In genomic region chr19:48975947-48976847, GRCh38 we compare ENCODE assay signal across 8 cellular contexts. TPM values are rescaled to one million over a fixed set of nuclear protein-coding genes. Genes with fewer than 3 reads are reported as not detected.
DNase-seq lines count a peak whose midpoint lies in the region; ATAC-seq, FAIRE-seq and TF ChIP-seq lines count a peak whose summit lies in the region.

No MANE protein-coding gene starts in this region.

- intact Hi-C loops in K562 (cut with micrococcal nuclease): no loop called here

- no TSS peak for BruUV-seq in K562 (replicated peaks; lab: Mats Ljungman, UMichigan)

- H4K20me1 ChIP-seq in K562 (replicated peaks; ENCODE audit: control insufficient read depth, insufficient read depth, low read length): no peaks in the 10 kb centered on the region

- FAIRE-seq in K562 (lab: Jason Lieb, UNC) (peak; percentile 92), D721Med (lab: Jason Lieb, UNC) (no peak)

- no peaks in the 10 kb centered on the region for H3K79me2 ChIP-seq in K562 (ENCODE audit: control insufficient read depth, insufficient read depth, low read length)

- POLR2A ChIA-PET in K562 (lab: Yijun Ruan, JAX): interaction anchor here (0.5 to 14.5 kb wide), 4 partner anchors 9 to 99 kb away, joined by 3 to 439 read pairs (median 34); partner anchors contain the start of genes FTL and PPP1R15A

- H3K4me2 ChIP-seq in K562 (ENCODE audit: insufficient read depth, low read length): peak overlapping the region; percentile 32

- H2AFZ ChIP-seq in K562 (ENCODE audit: low read depth, low read length): peak overlapping the region; percentile 76

- H3K9me1 ChIP-seq in K562 (ENCODE audit: control insufficient read depth, insufficient read depth, low read length): no peaks in the 10 kb centered on the region

- H3K27me3 ChIP-seq in K562 (ENCODE audit: control insufficient read depth in 2 of 2, insufficient read depth in 2 of 2, low read length in 2 of 2): no peaks in the 10 kb centered on the region
- no peaks in the 10 kb centered on the region for H3K27me3 ChIP-seq in skeletal muscle tissue (ENCODE audit: control insufficient read depth in 3 of 3, insufficient read depth in 3 of 3, low read length in 3 of 3)

- H3K4me3 ChIP-seq in K562 (no peak overlapping the region), skeletal muscle tissue (ENCODE audit: low read length in 3 of 3) (no peak overlapping the region)

- no peak overlapping the region for H3K9ac ChIP-seq in K562 (ENCODE audit: insufficient read depth in 1 of 2, low read depth in 2 of 2, low read length in 2 of 2)
- H3K9ac ChIP-seq in skeletal muscle tissue (ENCODE audit: low read depth in 1 of 3, low read length in 3 of 3): no peak overlapping the region

- WGBS in K562 (ENCODE audit: insufficient coverage, low coverage, missing lambda C conversion rate): 61% methylated on average over 13 of the region's 13 CpGs

- no peak for TF ChIP-seq EP300 in K562 (IDR thresholded peaks at IDR 0.05; ENCODE audit: low read length)

- DNase-seq in activated CD4-positive, alpha-beta T cell treated with anti-CD3 and anti-CD28 coated beads for 48 hours: peak; percentile 60
- DNase-seq in activated CD4-positive, alpha-beta T cell treated with anti-CD3 and anti-CD28 coated beads for 4 hours: no peak
- peak; percentile 12 for DNase-seq in NCI-H2227 treated with DMSO at 0.1 percent for 48 hours (lab: John Stamatoyannopoulos, UW)
- peak; percentile 53 to 76 (median 60) for DNase-seq in K562 (ENCODE audit: extremely low read depth in 1 of 4, low spot score in 3 of 4)
- DNase-seq in D721Med (ENCODE audit: insufficient read length, low spot score): no peak
- no peak for DNase-seq in T-helper 1 cell

- TF ChIP-seq CTCF in K562 (IDR thresholded peaks at IDR 0.05 in 2 of 3, conservative IDR thresholded peaks at IDR 0.05 in 1 of 3; ENCODE audit: insufficient read depth in 2 of 3, low read depth in 1 of 3, low read length in 3 of 3) (no peak), D721Med (IDR thresholded peaks at IDR 0.05; ENCODE audit: insufficient read depth, missing control alignments) (no peak)

- in situ Hi-C loops in K562 (cut with MboI): loop anchor here (10.0 kb wide), 1 partner anchor 331 kb away; the partner anchor contains the start of gene CA11

- H3K27ac ChIP-seq in K562 (ENCODE audit: extremely low read depth, low read depth, low read length): peak overlapping the region; percentile 65
- peak overlapping the region; percentile 94 for H3K27ac ChIP-seq in skeletal muscle tissue (ENCODE audit: low read depth, low read length)

- H3K9me3 ChIP-seq in K562 (replicated peaks; ENCODE audit: control insufficient read depth, insufficient read depth, low read depth, low read length) (no peaks in the 10 kb centered on the region), skeletal muscle tissue (ENCODE audit: control insufficient read depth in 3 of 3, low read length in 3 of 3) (no peaks in the 10 kb centered on the region)

- peak; percentile 95 for ATAC-seq in K562
- no peak for ATAC-seq in HG02973 (IDR thresholded peaks at IDR 0.05; ENCODE audit: unreplicated experiment)

- no peak for TF ChIP-seq RAD21 in K562 (CRISPR knock-in tag; conservative IDR thresholded peaks at IDR 0.05 in 1 of 2, IDR thresholded peaks at IDR 0.05 in 1 of 2)

- H3K4me1 ChIP-seq in K562 (replicated peaks in 1 of 2; ENCODE audit: control insufficient read depth in 2 of 2, insufficient read depth in 2 of 2, low read length in 2 of 2): peaks cover 3 to 4% of the 10 kb centered on the region in 2 experiments; a peak in 2 of 5 replicates
- H3K4me1 ChIP-seq in skeletal muscle tissue (ENCODE audit: control insufficient read depth in 3 of 3, insufficient read depth in 3 of 3, low read length in 3 of 3): peaks cover 9 to 19% (median 16%) of the 10 kb centered on the region in 3 donors

- H3K36me3 ChIP-seq in K562 (ENCODE audit: control insufficient read depth, insufficient read depth, low read length): peaks cover 36% of the 10 kb centered on the region; the same call in 2 of the 3 replicates
- H3K36me3 ChIP-seq in skeletal muscle tissue (ENCODE audit: control insufficient read depth in 3 of 3, insufficient read depth in 3 of 3, low read length in 3 of 3): peaks cover 24 to 37% (median 31%) of the 10 kb centered on the region in 3 donors

- CTCF ChIA-PET in K562 (lab: Yijun Ruan, JAX; ENCODE audit: low intra/inter-chr PET ratio): no interaction called here

- no peak for TF ChIP-seq POLR2A in K562 (conservative IDR thresholded peaks at IDR 0.05)

RNA-seq across cellular contexts. Expression of gene FTL, which starts 11.1 kb away (rescaled TPM):
- 116 and 227 TPM in 2 replicates for total RNA-seq in K562 (2011; cell fraction: chromatin; rRNA removed; ENCODE audit: low replicate concordance)
- 251 and 284 TPM in 2 replicates for total RNA-seq in K562 (2011; cell fraction: nucleolus; rRNA removed)
- total RNA-seq in K562 (2011; cell fraction: nucleoplasm; rRNA removed): 546 and 1,281 TPM in 2 replicates
- total RNA-seq in K562 (2014; rRNA removed): 3,611 and 4,100 TPM in 2 replicates
- total RNA-seq in K562 (2014; rRNA removed; fragmentation: Illumina TruSeq; extraction: Trizol): 2,821 and 3,420 TPM in 2 replicates
- 4,574 and 5,040 TPM in 2 replicates for total RNA-seq in K562 (2015; rRNA removed; fragmentation: Illumina TruSeq; extraction: Trizol)
- 3,376 and 3,459 TPM in 2 replicates for total RNA-seq in K562 (2021)
- polyA plus RNA-seq in K562 (2011; rRNA removed): 1,231 and 2,161 TPM in 2 replicates
- 5,138 and 6,086 TPM in 2 replicates for polyA plus RNA-seq in K562 (2011; cell fraction: cytosol; rRNA removed)
- 1,631 and 1,635 TPM in 2 replicates for polyA plus RNA-seq in K562 (2011; cell fraction: nucleus; rRNA removed)
- 3,654 and 5,025 TPM in 2 replicates for polyA plus RNA-seq in K562 (2012)
- 6,461 and 6,790 TPM in 2 replicates for polyA plus RNA-seq in K562 (2014; fragmentation: Illumina TruSeq; extraction: Trizol)
- over 10,000 TPM; 17,458 to 27,415 TPM for polyA plus RNA-seq in K562 (2014; fragmentation: Nextera tagmentation; extraction: Ambion mirVana)
- 3,965 and 4,994 TPM in 2 replicates for polyA plus RNA-seq in K562 (2014; rRNA removed)
- polyA minus RNA-seq in K562 (2011; rRNA and poly(A)+ RNA removed): 536 and 548 TPM in 2 replicates
- polyA minus RNA-seq in K562 (2011; cell fraction: cytosol; rRNA and poly(A)+ RNA removed): 790 and 999 TPM in 2 replicates
- polyA minus RNA-seq in K562 (2011; cell fraction: nucleus; rRNA and poly(A)+ RNA removed): 171 and 269 TPM in 2 replicates
- 470 TPM for total RNA-seq in skeletal muscle tissue

RNA-seq across cellular contexts. Expression of gene GYS1, which starts 16.9 kb away (rescaled TPM):
- 36.8 and 78.5 TPM in 2 replicates for total RNA-seq in K562 (2011; cell fraction: chromatin; rRNA removed; ENCODE audit: low replicate concordance)
- 40.7 and 40.9 TPM in 2 replicates for total RNA-seq in K562 (2011; cell fraction: nucleolus; rRNA removed)
- total RNA-seq in K562 (2011; cell fraction: nucleoplasm; rRNA removed): 28.8 and 32.4 TPM in 2 replicates
- total RNA-seq in K562 (2014; rRNA removed) (12.9 and 20.5 TPM in 2 replicates), K562 (2014; rRNA removed; fragmentation: Illumina TruSeq; extraction: Trizol) (8.8 and 11.3 TPM in 2 replicates), K562 (2015; rRNA removed; fragmentation: Illumina TruSeq; extraction: Trizol) (15.2 and 18.4 TPM in 2 replicates), K562 (2021) (26.1 and 28.1 TPM in 2 replicates), skeletal muscle tissue (42.8 TPM)
- polyA plus RNA-seq in K562 (2011; rRNA removed) (26.0 and 26.7 TPM in 2 replicates), K562 (2014; fragmentation: Illumina TruSeq; extraction: Trizol) (31.1 and 32.2 TPM in 2 replicates), K562 (2014; fragmentation: Nextera tagmentation; extraction: Ambion mirVana) (1 to 10 TPM; 1.9 to 2.2 TPM), K562 (2014; rRNA removed) (18.0 and 24.3 TPM in 2 replicates)
- polyA plus RNA-seq in K562 (2011; cell fraction: cytosol; rRNA removed): 26.7 and 37.5 TPM in 2 replicates
- 26.4 and 41.7 TPM in 2 replicates for polyA plus RNA-seq in K562 (2011; cell fraction: nucleus; rRNA removed)
- 20.3 and 23.1 TPM in 2 replicates for polyA plus RNA-seq in K562 (2012)
- polyA minus RNA-seq in K562 (2011; rRNA and poly(A)+ RNA removed): 15.7 and 26.2 TPM in 2 replicates
- polyA minus RNA-seq in K562 (2011; cell fraction: cytosol; rRNA and poly(A)+ RNA removed): 20.6 and 25.9 TPM in 2 replicates
- 13.2 and 13.8 TPM in 2 replicates for polyA minus RNA-seq in K562 (2011; cell fraction: nucleus; rRNA and poly(A)+ RNA removed)

RNA-seq across cellular contexts. Expression of gene RUVBL2, which starts 17.5 kb away (rescaled TPM):
- 106 and 309 TPM in 2 replicates for total RNA-seq in K562 (2011; cell fraction: chromatin; rRNA removed; ENCODE audit: low replicate concordance)
- total RNA-seq in K562 (2011; cell fraction: nucleolus; rRNA removed): 270 and 321 TPM in 2 replicates
- total RNA-seq in K562 (2011; cell fraction: nucleoplasm; rRNA removed): 174 and 179 TPM in 2 replicates
- total RNA-seq in K562 (2014; rRNA removed): 453 and 558 TPM in 2 replicates
- 56.6 and 95.4 TPM in 2 replicates for total RNA-seq in K562 (2014; rRNA removed; fragmentation: Illumina TruSeq; extraction: Trizol)
- 282 and 294 TPM in 2 replicates for total RNA-seq in K562 (2015; rRNA removed; fragmentation: Illumina TruSeq; extraction: Trizol)
- 335 and 343 TPM in 2 replicates for total RNA-seq in K562 (2021)
- polyA plus RNA-seq in K562 (2011; rRNA removed): 237 and 273 TPM in 2 replicates
- 435 and 727 TPM in 2 replicates for polyA plus RNA-seq in K562 (2011; cell fraction: cytosol; rRNA removed)
- polyA plus RNA-seq in K562 (2011; cell fraction: nucleus; rRNA removed): 267 and 312 TPM in 2 replicates
- polyA plus RNA-seq in K562 (2012): 308 and 401 TPM in 2 replicates
- polyA plus RNA-seq in K562 (2014; fragmentation: Illumina TruSeq; extraction: Trizol): 165 and 339 TPM in 2 replicates
- polyA plus RNA-seq in K562 (2014; fragmentation: Nextera tagmentation; extraction: Ambion mirVana): 10 to 100 TPM; 71.4 to 95.3 TPM
- 310 and 330 TPM in 2 replicates for polyA plus RNA-seq in K562 (2014; rRNA removed)
- 168 and 344 TPM in 2 replicates for polyA minus RNA-seq in K562 (2011; rRNA and poly(A)+ RNA removed)
- polyA minus RNA-seq in K562 (2011; cell fraction: cytosol; rRNA and poly(A)+ RNA removed): 335 and 352 TPM in 2 replicates
- polyA minus RNA-seq in K562 (2011; cell fraction: nucleus; rRNA and poly(A)+ RNA removed): 89.8 and 126 TPM in 2 replicates
- total RNA-seq in skeletal muscle tissue: 101 TPM

RNA-seq across cellular contexts. Expression of gene BAX, which starts 21.5 kb away (rescaled TPM):
- total RNA-seq in K562 (2011; cell fraction: chromatin; rRNA removed; ENCODE audit: low replicate concordance): 47.4 and 110 TPM in 2 replicates
- 95.2 and 106 TPM in 2 replicates for total RNA-seq in K562 (2011; cell fraction: nucleolus; rRNA removed)
- 67.2 and 75.0 TPM in 2 replicates for total RNA-seq in K562 (2011; cell fraction: nucleoplasm; rRNA removed)
- total RNA-seq in K562 (2014; rRNA removed) (44.5 and 62.0 TPM in 2 replicates), K562 (2014; rRNA removed; fragmentation: Illumina TruSeq; extraction: Trizol) (22.1 and 23.0 TPM in 2 replicates), K562 (2015; rRNA removed; fragmentation: Illumina TruSeq; extraction: Trizol) (41.3 and 46.5 TPM in 2 replicates), K562 (2021) (95.4 and 98.5 TPM in 2 replicates), skeletal muscle tissue (20.4 TPM)
- polyA plus RNA-seq in K562 (2011; rRNA removed) (51.2 and 56.6 TPM in 2 replicates), K562 (2014; fragmentation: Illumina TruSeq; extraction: Trizol) (67.5 and 79.1 TPM in 2 replicates), K562 (2014; fragmentation: Nextera tagmentation; extraction: Ambion mirVana) (1 to 10 TPM; 3.2 to 5.5 TPM), K562 (2014; rRNA removed) (69.6 and 79.5 TPM in 2 replicates)
- polyA plus RNA-seq in K562 (2011; cell fraction: cytosol; rRNA removed): 75.9 and 134 TPM in 2 replicates
- 94.1 and 129 TPM in 2 replicates for polyA plus RNA-seq in K562 (2011; cell fraction: nucleus; rRNA removed)
- polyA plus RNA-seq in K562 (2012): 105 and 115 TPM in 2 replicates
- polyA minus RNA-seq in K562 (2011; rRNA and poly(A)+ RNA removed): 13.0 and 20.5 TPM in 2 replicates
- 37.3 and 38.6 TPM in 2 replicates for polyA minus RNA-seq in K562 (2011; cell fraction: cytosol; rRNA and poly(A)+ RNA removed)
- polyA minus RNA-seq in K562 (2011; cell fraction: nucleus; rRNA and poly(A)+ RNA removed): 30.5 and 33.0 TPM in 2 replicates

RNA-seq across cellular contexts. Expression of gene LHB, which starts 40.7 kb away (rescaled TPM):
- not detected in 2 replicates for total RNA-seq in K562 (2011; cell fraction: chromatin; rRNA removed; ENCODE audit: low replicate concordance)
- total RNA-seq in K562 (2011; cell fraction: nucleolus; rRNA removed): not detected in 2 replicates
- total RNA-seq in K562 (2011; cell fraction: nucleoplasm; rRNA removed): not detected in 2 replicates
- total RNA-seq in K562 (2014; rRNA removed) (0.54 TPM in 1 of 2 replicates, not detected in the other), K562 (2014; rRNA removed; fragmentation: Illumina TruSeq; extraction: Trizol) (not detected in 2 replicates), K562 (2015; rRNA removed; fragmentation: Illumina TruSeq; extraction: Trizol) (not detected in 2 replicates), K562 (2021) (not detected in 2 replicates), skeletal muscle tissue (not detected)
- polyA plus RNA-seq in K562 (2011; rRNA removed) (not detected in 2 replicates), K562 (2014; fragmentation: Illumina TruSeq; extraction: Trizol) (not detected in 2 replicates), K562 (2014; fragmentation: Nextera tagmentation; extraction: Ambion mirVana) (not detected), K562 (2014; rRNA removed) (not detected in 2 replicates)
- not detected in 2 replicates for polyA plus RNA-seq in K562 (2011; cell fraction: cytosol; rRNA removed)
- polyA plus RNA-seq in K562 (2011; cell fraction: nucleus; rRNA removed): 0.80 and 1.7 TPM in 2 replicates
- polyA plus RNA-seq in K562 (2012): 1.1 TPM in 2 replicates
- not detected in 2 replicates for polyA minus RNA-seq in K562 (2011; rRNA and poly(A)+ RNA removed)
- not detected in 2 replicates for polyA minus RNA-seq in K562 (2011; cell fraction: cytosol; rRNA and poly(A)+ RNA removed)
- polyA minus RNA-seq in K562 (2011; cell fraction: nucleus; rRNA and poly(A)+ RNA removed): not detected in 2 replicates

Comparison
In these comparisons a context has a peak if more than half of its experiments do, and no peak if none do; other contexts are left out.
1. DNase-seq: peak in activated CD4-positive, alpha-beta T cell treated with anti-CD3 and anti-CD28 coated beads for 48 hours (single experiment), NCI-H2227 treated with DMSO at 0.1 percent for 48 hours (single experiment) and K562 (4 of 4); none in activated CD4-positive, alpha-beta T cell treated with anti-CD3 and anti-CD28 coated beads for 4 hours (0 of 2), D721Med (single experiment) and T-helper 1 cell (0 of 5).